Comparison of ENCODE assay signal across 29 cellular contexts in the genomic region with DNA sequence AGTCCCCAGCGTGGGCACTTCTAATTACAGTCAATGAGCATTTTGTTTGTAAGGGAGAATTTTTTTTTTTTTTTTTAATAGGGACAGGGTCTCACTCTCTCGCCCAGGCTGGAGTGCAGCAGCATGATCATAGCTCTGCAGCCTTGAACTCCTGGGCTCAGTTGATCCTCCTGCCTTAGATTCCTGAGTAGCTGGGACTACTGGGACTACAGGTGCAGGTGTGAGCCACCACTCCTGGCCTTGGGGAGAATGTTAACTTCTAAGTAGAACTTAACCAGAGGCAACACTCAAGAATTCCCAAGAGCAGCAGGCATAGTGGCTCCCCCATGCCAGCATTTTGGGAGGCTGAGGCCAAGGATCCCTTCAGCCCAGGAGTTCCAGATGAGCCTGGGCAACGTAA.
"Had no signal": no experiment of that assay in that cellular context is flagged by ENCODE, and none has a peak within 500 bp of the region (broad histone marks: within the 10 kb centered on the region; RNA-seq: fewer than 3 reads in every experiment).

No MANE protein-coding gene starts in this region.

- H3K4me3 Mint-ChIP-seq: activated CD8-positive, alpha-beta T cell treated with anti-CD3 and anti-CD28 coated beads, Interleukin-2, amount 10 ng/mL, durations not matched to agents 7 days and 5 days; activated naive CD4-positive, alpha-beta T cell treated with anti-CD3 and anti-CD28 coated beads, Interleukin-2, amount 10 ng/mL, durations not matched to agents 7 days and 5 days; activated naive CD8-positive, alpha-beta T cell treated with anti-CD3 and anti-CD28 coated beads, Interleukin-2, amount 10 ng/mL, durations not matched to agents 7 days and 5 days; activated T-cell treated with anti-CD3 and anti-CD28 coated beads, Interleukin-2, amount 50 U/mL, for 4 hours; T-helper 1 cell treated with Interleukin-12 subunit alpha and Interleukin-12 subunit beta and Interleukin-4 antibody, amounts not matched to agents 30 μg/mL and 1 μg/mL, for 36 hours; WTC11 had no signal

- ATAC-seq: activated CD8-positive, alpha-beta T cell treated with anti-CD3 and anti-CD28 coated beads, Interleukin-2, amount 10 ng/mL, durations not matched to agents 7 days and 5 days; activated T-cell treated with anti-CD3 and anti-CD28 coated beads, Interleukin-2, amount 50 U/mL, for 4 hours; WTC11 had no signal

- H3K27me3 Mint-ChIP-seq: activated naive CD4-positive, alpha-beta T cell treated with anti-CD3 and anti-CD28 coated beads, Interleukin-2, amount 10 ng/mL, durations not matched to agents 7 days and 5 days; activated naive CD8-positive, alpha-beta T cell treated with anti-CD3 and anti-CD28 coated beads, Interleukin-2, amount 10 ng/mL, durations not matched to agents 7 days and 5 days had no signal

- DNase-seq: activated CD4-positive, alpha-beta T cell treated with anti-CD3 and anti-CD28 coated beads for 48 hours; activated CD4-positive, alpha-beta T cell treated with anti-CD3 and anti-CD28 coated beads, Interleukin-2, amount 50 U/mL, for 4 hours; activated CD4-positive, CD25-positive, alpha-beta regulatory T cell treated with anti-CD3 and anti-CD28 coated beads, Interleukin-2, amount 50 U/mL, for 72 hours; activated CD8-positive, alpha-beta T cell treated with anti-CD3 and anti-CD28 coated beads, Interleukin-2, amount 10 ng/mL, durations not matched to agents 7 days and 5 days; activated gamma-delta T cell treated with Interleukin-2 at 50 U/mL for 16 hours; activated naive CD4-positive, alpha-beta T cell treated with anti-CD3 and anti-CD28 coated beads, Interleukin-2, amount 10 ng/mL, durations not matched to agents 7 days and 5 days; activated naive CD8-positive, alpha-beta T cell treated with anti-CD3 and anti-CD28 coated beads, Interleukin-2, amount 10 ng/mL, durations not matched to agents 7 days and 5 days; activated T-cell treated with anti-CD3 and anti-CD28 coated beads, Interleukin-2, amount 50 U/mL, for 4 hours; adrenal gland; anterior cingulate cortex; cerebellar nuclear complex; KBM-7; NCI-H1092; NCI-H1417 treated with DMSO at 0.1 percent for 48 hours; NCI-H1694; NCI-H2029; NCI-H2107; NCI-H2171 treated with DMSO at 0.1 percent for 48 hours; NCI-H226; NCI-H526; NCI-H82; OCI-M1; Peyer's patch; Right ventricle myocardium superior; SJCRH30; T-helper 9 cell had no signal

- H3K36me3 ChIP-seq: adrenal gland, Peyer's patch, SJCRH30 had no signal

- H3K27ac Mint-ChIP-seq: activated CD8-positive, alpha-beta T cell treated with anti-CD3 and anti-CD28 coated beads, Interleukin-2, amount 10 ng/mL, durations not matched to agents 7 days and 5 days; activated naive CD4-positive, alpha-beta T cell treated with anti-CD3 and anti-CD28 coated beads, Interleukin-2, amount 10 ng/mL, durations not matched to agents 7 days and 5 days; activated naive CD8-positive, alpha-beta T cell treated with anti-CD3 and anti-CD28 coated beads, Interleukin-2, amount 10 ng/mL, durations not matched to agents 7 days and 5 days; T-helper 1 cell treated with Interleukin-12 subunit alpha and Interleukin-12 subunit beta and Interleukin-4 antibody, amounts not matched to agents 30 μg/mL and 1 μg/mL, for 36 hours; WTC11 had no signal

- H3K27me3 ChIP-seq: adrenal gland, Peyer's patch, SJCRH30 had no signal

- H3K4me3 ChIP-seq: adrenal gland, Peyer's patch, SJCRH30 had no signal

- H3K9me3 ChIP-seq: adrenal gland, Peyer's patch, SJCRH30 had no signal

- H3K9me3 Mint-ChIP-seq: activated naive CD4-positive, alpha-beta T cell treated with anti-CD3 and anti-CD28 coated beads, Interleukin-2, amount 10 ng/mL, durations not matched to agents 7 days and 5 days; activated naive CD8-positive, alpha-beta T cell treated with anti-CD3 and anti-CD28 coated beads, Interleukin-2, amount 10 ng/mL, durations not matched to agents 7 days and 5 days; activated T-cell treated with anti-CD3 and anti-CD28 coated beads, Interleukin-2, amount 50 U/mL, for 4 hours; T-helper 1 cell treated with Interleukin-12 subunit alpha and Interleukin-12 subunit beta and Interleukin-4 antibody, amounts not matched to agents 30 μg/mL and 1 μg/mL, for 36 hours; WTC11 had no signal

- H3K36me3 Mint-ChIP-seq: activated naive CD4-positive, alpha-beta T cell treated with anti-CD3 and anti-CD28 coated beads, Interleukin-2, amount 10 ng/mL, durations not matched to agents 7 days and 5 days; WTC11 had no signal

- H3K27ac ChIP-seq: adrenal gland, RWPE1, SJCRH30 had no signal
